In genomic region chr1:86938450-86938849, GRCh38 we compare ENCODE assay signal across 2 cellular contexts.
TF ChIP-seq lines count a peak whose summit lies in the region.

No MANE protein-coding gene starts in this region.

TF ChIP-seq in A549, 52 proteins besides CTCF, POLR2A, EP300 and RAD21 (continued from another document):
- TF ChIP-seq HMGXB4 (CRISPR knock-in tag; IDR thresholded peaks at IDR 0.05; ENCODE audit: borderline replicate concordance) (no peak), ATOH8 (CRISPR knock-in tag; IDR thresholded peaks at IDR 0.05; ENCODE audit: low read depth) (no peak), RFX5 (IDR thresholded peaks at IDR 0.05) (no peak), TP53 (CRISPR knock-in tag; IDR thresholded peaks at IDR 0.05) (no peak), CHD2 (IDR thresholded peaks at IDR 0.05; ENCODE audit: low read length, partially characterized antibody) (no peak)

TF ChIP-seq in HEK293, 187 proteins besides CTCF, POLR2A, EP300 and RAD21 (continued from another document):
- peak; percentile 37 for TF ChIP-seq PRDM6 (tag by site-specific recombination; IDR thresholded peaks at IDR 0.05)
- TF ChIP-seq ZNF366 (tag by site-specific recombination; conservative IDR thresholded peaks at IDR 0.05) = 0 out of 2 replicates have a peak, but pooled peaks have one; percentile 17
- no peak for TF ChIP-seq ZNF48 (tag by site-specific recombination; IDR thresholded peaks at IDR 0.05)
- TF ChIP-seq ATF2 (tag by site-specific recombination; IDR thresholded peaks at IDR 0.05; ENCODE audit: low read depth) = no peak
- TF ChIP-seq YY1 (tag by site-specific recombination; IDR thresholded peaks at IDR 0.05) = no peak
